In the genomic region with DNA sequence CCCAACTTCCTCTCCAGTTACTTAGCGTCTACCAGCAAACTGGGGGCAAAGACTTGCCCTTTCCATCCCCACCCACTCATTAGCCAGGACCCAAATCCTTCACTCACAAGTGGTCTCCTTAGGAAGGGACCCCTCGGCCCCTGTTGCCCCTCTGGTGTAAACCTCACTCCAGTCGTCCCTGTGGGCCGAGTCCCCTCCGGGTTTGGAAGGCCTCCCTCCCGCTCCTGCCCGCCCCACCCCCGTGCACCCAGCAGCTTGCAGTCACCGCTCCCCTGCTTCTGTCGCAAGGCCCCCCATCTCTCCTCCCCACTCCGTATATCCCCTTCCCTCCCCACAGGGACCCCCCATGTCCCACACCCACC, we compare ENCODE assay signal across 9 cellular contexts. TPM values are rescaled to one million over a fixed set of nuclear protein-coding genes. Genes with fewer than 3 reads are reported as not detected.
A peak's percentile ranks its signal among the peaks of the same experiment; 100 is the strongest.
DNase-seq lines count a peak whose midpoint lies in the region; ATAC-seq, FAIRE-seq and TF ChIP-seq lines count a peak whose summit lies in the region.
"Had no signal": no experiment of that assay in that cellular context is flagged by ENCODE, and none has a peak within 500 bp of the region (broad histone marks: within the 10 kb centered on the region; RNA-seq: fewer than 3 reads in every experiment).

No MANE protein-coding gene starts in this region.

- intact Hi-C loops in gastrocnemius medialis (cut with DNase I; ENCODE audit: low total_unique reads), result no loop called here

- no peaks in the 10 kb centered on the region for H4K20me1 ChIP-seq in SU-DHL-6 (ENCODE audit: low read depth, low read length)

- H3K27ac ChIP-seq in SU-DHL-6 (ENCODE audit: low read depth, low read length) (peak overlapping the region; percentile 36), gastrocnemius medialis (peak overlapping the region in 1 of 4 donors; percentile 48)

- no peaks in the 10 kb centered on the region for H3K9me3 ChIP-seq in SU-DHL-6 (ENCODE audit: insufficient read depth, low read length)
- no peaks in the 10 kb centered on the region for H3K9me3 ChIP-seq in gastrocnemius medialis

- peaks cover 15% of the 10 kb centered on the region; the same call in 1 of the 2 replicates for H3K79me2 ChIP-seq in SU-DHL-6 (ENCODE audit: insufficient read depth, low read length)

- H3F3A ChIP-seq in SU-DHL-6 (ENCODE audit: insufficient read depth), result no peaks in the 10 kb centered on the region

- H2AFZ ChIP-seq in SU-DHL-6 (ENCODE audit: low read depth, low read length, severe bottlenecking), result peak overlapping the region; percentile 60

- no peaks in the 10 kb centered on the region for H3K36me3 ChIP-seq in SU-DHL-6 (ENCODE audit: low read length)
- no peaks in the 10 kb centered on the region for H3K36me3 ChIP-seq in gastrocnemius medialis

- H3K4me1 ChIP-seq in gastrocnemius medialis, result peaks cover 5 to 12% of the 10 kb centered on the region in 2 donors

- peak overlapping the region; percentile 91 for H3K4me3 ChIP-seq in SU-DHL-6 (ENCODE audit: insufficient read depth, low read length, poor library complexity, severe bottlenecking)
- H3K4me3 ChIP-seq in fibroblast of the aortic adventitia (ENCODE audit: low read depth, low read length), result peak overlapping the region; percentile 84
- peak overlapping the region; percentile 61 to 69 (median 64) for H3K4me3 ChIP-seq in gastrocnemius medialis

- H3K9ac ChIP-seq in SU-DHL-6 (ENCODE audit: low read length), result peak overlapping the region; percentile 87

- DNase-seq in GM12891 (ENCODE audit: insufficient read length, low spot score), result no peak
- DNase-seq in fibroblast of the aortic adventitia (ENCODE audit: low read depth), result no peak
- no peak for DNase-seq in gastrocnemius medialis
- no peak for DNase-seq in NCI-H446 (lab: John Stamatoyannopoulos, UW)
- DNase-seq in islet precursor cell, result no peak
- no peak for DNase-seq in epidermal melanocyte (ENCODE audit: insufficient read length, low spot score)

- H3K9me2 ChIP-seq in SU-DHL-6 (replicated peaks; ENCODE audit: insufficient read depth, low read length), result no peaks in the 10 kb centered on the region

- ATAC-seq in gastrocnemius medialis (no peak), GM18498 (IDR thresholded peaks at IDR 0.05; ENCODE audit: unreplicated experiment) (no peak)

- FAIRE-seq in GM12891 (lab: Jason Lieb, UNC), result peak; percentile 26

- TF ChIP-seq CTCF in SU-DHL-6 (IDR thresholded peaks at IDR 0.05; ENCODE audit: insufficient read depth, low read length, poor library complexity, severe bottlenecking) (no peak), fibroblast of the aortic adventitia (IDR thresholded peaks at IDR 0.05; ENCODE audit: insufficient read depth, low read length) (no peak), gastrocnemius medialis (IDR thresholded peaks at IDR 0.05 in 4 of 5, conservative IDR thresholded peaks at IDR 0.05 in 1 of 5) (no peak)

- TF ChIP-seq POLR2A in GM12891 (IDR thresholded peaks at IDR 0.05; ENCODE audit: low read depth, low read length), result no peak
- TF ChIP-seq POLR2A in gastrocnemius medialis (IDR thresholded peaks at IDR 0.05), result no peak

- H3K27me3 ChIP-seq in SU-DHL-6 (ENCODE audit: low read length) (no peaks in the 10 kb centered on the region), gastrocnemius medialis (peaks cover 4 to 15% (median 11%) of the 10 kb centered on the region in 3 donors)

- H3K4me2 ChIP-seq in SU-DHL-6 (ENCODE audit: low read depth, low read length, poor library complexity, severe bottlenecking), result peak overlapping the region; percentile 73

- in situ Hi-C loops in gastrocnemius medialis (cut with MboI; ENCODE audit: low sequenced_read_pairs in 4 of 4), result no loop called here

TF ChIP-seq in GM12891, 5 proteins besides CTCF, POLR2A, EP300 and RAD21:
- no peak for TF ChIP-seq POU2F2 (IDR thresholded peaks at IDR 0.05; ENCODE audit: low read depth, low read length)
- TF ChIP-seq SPI1 (IDR thresholded peaks at IDR 0.05; ENCODE audit: low read depth, low read length), result 0 out of 2 replicates have a peak, but pooled peaks have one; percentile 13

RNA-seq across cellular contexts. Expression of a gene that starts 1.2 kb away (rescaled TPM):
- polyA plus RNA-seq in GM12891 (2012; ENCODE audit: low read depth, missing spikeins), result 63.2 TPM
- total RNA-seq in fibroblast of the aortic adventitia (ENCODE audit: low replicate concordance) (11.1 and 28.1 TPM in 2 replicates), gastrocnemius medialis (1 to 10 TPM; 2.9 to 8.1 (median 5.3) TPM)

RNA-seq across cellular contexts. Expression of a gene that starts 27.4 kb away (rescaled TPM):
- not detected for polyA plus RNA-seq in GM12891 (2012; ENCODE audit: low read depth, missing spikeins)
- total RNA-seq in fibroblast of the aortic adventitia (ENCODE audit: low replicate concordance) (not detected in 2 replicates), gastrocnemius medialis (10 to 100 TPM in 1 of 4 donors, not detected in 3; 67.3 TPM)
- total RNA-seq: dermis microvascular lymphatic vessel endothelial cell had no signal

RNA-seq across cellular contexts. Expression of a gene that starts 45.7 kb away (rescaled TPM):
- not detected for polyA plus RNA-seq in GM12891 (2012; ENCODE audit: low read depth, missing spikeins)
- total RNA-seq in fibroblast of the aortic adventitia (ENCODE audit: low replicate concordance), result not detected in 2 replicates
- not detected for total RNA-seq in gastrocnemius medialis
- total RNA-seq: dermis microvascular lymphatic vessel endothelial cell had no signal
